In the genomic region with DNA sequence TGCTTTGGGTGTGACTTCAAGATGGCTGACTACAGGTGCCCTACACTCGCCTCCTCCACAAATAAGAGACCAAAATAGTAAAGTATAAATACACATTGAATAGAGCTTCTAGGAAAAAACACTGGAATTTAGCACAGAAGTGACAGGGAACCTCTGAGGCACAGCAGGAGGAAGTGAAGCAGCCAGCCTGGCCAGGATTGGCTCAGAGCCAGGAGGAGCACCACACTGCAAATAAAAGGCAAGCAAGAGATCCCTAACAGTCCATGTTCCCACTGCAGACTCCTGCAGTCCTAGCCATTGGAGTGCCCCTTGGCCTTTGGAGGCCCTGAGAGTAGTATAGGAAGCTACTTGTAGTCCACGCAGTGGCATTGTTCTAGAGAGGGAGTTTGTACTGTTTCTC, we compare ENCODE assay signal across 17 cellular contexts.
DNase-seq lines count a peak whose midpoint lies in the region; ATAC-seq, FAIRE-seq and TF ChIP-seq lines count a peak whose summit lies in the region.
"Had no signal": no experiment of that assay in that cellular context is flagged by ENCODE, and none has a peak within 500 bp of the region (broad histone marks: within the 10 kb centered on the region; RNA-seq: fewer than 3 reads in every experiment).

No MANE protein-coding gene starts in this region.

- H3K9me3 ChIP-seq in SK-N-SH (no peaks in the 10 kb centered on the region), kidney (ENCODE audit: control insufficient read depth in 1 of 2, low read length in 2 of 2) (peaks cover 0 to 6% of the 10 kb centered on the region in 2 donors)
- H3K9me3 ChIP-seq: ovary, SJCRH30 had no signal

- no peak overlapping the region for H3K4me3 Mint-ChIP-seq in Calu3 (ENCODE audit: low read depth, unreplicated experiment)
- H3K4me3 Mint-ChIP-seq: activated naive CD8-positive, alpha-beta T cell treated with anti-CD3 and anti-CD28 coated beads for 36 hours; CD8-positive, alpha-beta T cell; WTC11 had no signal

- no peaks in the 10 kb centered on the region for H4K20me1 ChIP-seq in SK-N-SH (ENCODE audit: insufficient read depth)

- no peak for FAIRE-seq in kidney (lab: Jason Lieb, UNC)

- TF ChIP-seq EP300 in SK-N-SH (IDR thresholded peaks at IDR 0.05; ENCODE audit: borderline replicate concordance in 1 of 2, low read depth in 1 of 2, low read length in 1 of 2): no peak

- H3F3A ChIP-seq in SK-N-SH (replicated peaks; ENCODE audit: insufficient read depth): no peaks in the 10 kb centered on the region

- ATAC-seq in GM19023 (IDR thresholded peaks at IDR 0.05; ENCODE audit: unreplicated experiment) (no peak), HG02642 (IDR thresholded peaks at IDR 0.05; ENCODE audit: poor library complexity, unreplicated experiment) (no peak)
- ATAC-seq: CD8-positive, alpha-beta T cell; WTC11 had no signal

- H3K27me3 Mint-ChIP-seq in Calu3 (ENCODE audit: unreplicated experiment): no peaks in the 10 kb centered on the region

- POLR2A ChIA-PET in SK-N-SH (lab: Yijun Ruan, JAX): no interaction called here

- WGBS in SK-N-SH (ENCODE audit: low lambda C conversion rate): 83% methylated on average over 2 of the region's 2 CpGs

- H3K4me1 ChIP-seq in SK-N-SH (ENCODE audit: control insufficient read depth in 1 of 2, insufficient read depth in 2 of 2, low read depth in 1 of 2, low read length in 1 of 2) (peaks cover 0 to 14% of the 10 kb centered on the region in 2 experiments; a peak in 1 of 4 replicates), kidney (ENCODE audit: control insufficient read depth in 1 of 2, insufficient read depth in 1 of 2, low read depth in 1 of 2, low read length in 2 of 2) (no peaks in the 10 kb centered on the region)
- H3K4me1 ChIP-seq: SJCRH30, suprapubic skin had no signal

- H3K36me3 Mint-ChIP-seq in Calu3 (ENCODE audit: insufficient read depth, unreplicated experiment): no peaks in the 10 kb centered on the region
- H3K36me3 Mint-ChIP-seq: activated naive CD8-positive, alpha-beta T cell treated with anti-CD3 and anti-CD28 coated beads for 36 hours; CD8-positive, alpha-beta T cell; WTC11 had no signal

- peaks cover 4% of the 10 kb centered on the region for H3K9me3 Mint-ChIP-seq in Calu3 (ENCODE audit: low read depth, unreplicated experiment)
- H3K9me3 Mint-ChIP-seq: WTC11 had no signal

- H3K9ac ChIP-seq in SK-N-SH (no peak overlapping the region), kidney (ENCODE audit: low read length in 2 of 2) (no peak overlapping the region)

- H3K4me2 ChIP-seq in SK-N-SH: no peak overlapping the region

- H3K4me3 ChIP-seq in SK-N-SH (ENCODE audit: low read depth in 2 of 2, low read length in 1 of 2) (no peak overlapping the region), kidney (ENCODE audit: low read length in 2 of 2) (no peak overlapping the region)
- H3K4me3 ChIP-seq: ovary, SJCRH30, suprapubic skin had no signal

- H3K36me3 ChIP-seq in SK-N-SH (replicated peaks in 1 of 2; ENCODE audit: control insufficient read depth in 1 of 2, insufficient read depth in 2 of 2, low read length in 1 of 2) (no peaks in the 10 kb centered on the region), kidney (ENCODE audit: control insufficient read depth in 1 of 2, insufficient read depth in 2 of 2, low read length in 2 of 2) (no peaks in the 10 kb centered on the region)
- H3K36me3 ChIP-seq: ovary, SJCRH30, suprapubic skin had no signal

- no peak for TF ChIP-seq RAD21 in SK-N-SH (IDR thresholded peaks at IDR 0.05; ENCODE audit: low read length)

- intact Hi-C loops in Calu3 (cut with micrococcal nuclease; ENCODE audit: unreplicated experiment) (no loop called here), kidney (cut with DNase I) (no loop called here)

- no peak overlapping the region for H3K27ac Mint-ChIP-seq in Calu3 (ENCODE audit: unreplicated experiment)
- H3K27ac Mint-ChIP-seq: activated naive CD8-positive, alpha-beta T cell treated with anti-CD3 and anti-CD28 coated beads for 36 hours; CD8-positive, alpha-beta T cell; WTC11 had no signal

- no peaks in the 10 kb centered on the region for H3K79me2 ChIP-seq in SK-N-SH (ENCODE audit: insufficient read depth)

- no peaks in the 10 kb centered on the region for H3K9me2 ChIP-seq in SK-N-SH

- DNase-seq in Calu3 (peak; percentile 52), HK-2 (ENCODE audit: unreplicated experiment) (peak; percentile 7), SK-N-SH (peak; percentile 25), kidney (peak; percentile 39), NCI-H2227 (lab: John Stamatoyannopoulos, UW; ENCODE audit: unreplicated experiment) (no peak)
- DNase-seq: activated naive CD8-positive, alpha-beta T cell treated with anti-CD3 and anti-CD28 coated beads for 36 hours; CD8-positive, alpha-beta T cell; cortex of kidney; mesendoderm; NCI-H82; ovary; stimulated activated CD4-positive, alpha-beta T cell treated with anti-CD3 and anti-CD28 coated beads, Interleukin-12 subunit alpha, Interleukin-12 subunit beta, amount 100 ng/mL, for 4 hours had no signal

- CTCF ChIA-PET in Calu3 (lab: Charles Lee) (no interaction called here), SK-N-SH (lab: Yijun Ruan, JAX) (interaction anchor here (1.2 kb wide), 1 partner anchor 220 kb away, joined by 4 read pairs; no protein-coding TSS in a partner anchor)

- H3K4me1 Mint-ChIP-seq in Calu3 (ENCODE audit: low read depth, unreplicated experiment): peaks cover 9% of the 10 kb centered on the region
- H3K4me1 Mint-ChIP-seq: activated naive CD8-positive, alpha-beta T cell treated with anti-CD3 and anti-CD28 coated beads for 36 hours; WTC11 had no signal

- H3K27ac ChIP-seq in SK-N-SH (ENCODE audit: low read depth in 2 of 2, low read length in 1 of 2) (no peak overlapping the region; a peak in 1 of 4 replicates), kidney (ENCODE audit: low read depth in 2 of 2, low read length in 2 of 2) (no peak overlapping the region)
- H3K27ac ChIP-seq: ovary, SJCRH30, suprapubic skin had no signal

- no peak overlapping the region for H2AFZ ChIP-seq in SK-N-SH (ENCODE audit: low read depth)

- BruUV-seq in Calu3 (replicated peaks; lab: Mats Ljungman, UMichigan): no TSS peak

- TF ChIP-seq CTCF in Calu3 (IDR thresholded peaks at IDR 0.05; ENCODE audit: unreplicated experiment) (no peak), SK-N-SH (IDR thresholded peaks at IDR 0.05) (no peak), kidney (IDR thresholded peaks at IDR 0.05; ENCODE audit: borderline replicate concordance, extremely low read depth, insufficient read depth) (no peak)

- no peaks in the 10 kb centered on the region for H3K27me3 ChIP-seq in SK-N-SH (ENCODE audit: insufficient read depth)
- H3K27me3 ChIP-seq: ovary, SJCRH30, suprapubic skin had no signal

TF ChIP-seq in SK-N-SH, 30 proteins besides CTCF, POLR2A, EP300 and RAD21:
- TF ChIP-seq NFIC (IDR thresholded peaks at IDR 0.05; ENCODE audit: borderline replicate concordance): peak; percentile 60
- no peak for TF ChIP-seq NRF1 (IDR thresholded peaks at IDR 0.05; ENCODE audit: low read depth, low read length)
